Comparison of ENCODE assay signal across 14 cellular contexts in genomic region chr5:137310051-137310730, GRCh38.
DNase-seq lines count a peak whose midpoint lies in the region; ATAC-seq, FAIRE-seq and TF ChIP-seq lines count a peak whose summit lies in the region.
"Had no signal": no experiment of that assay in that cellular context is flagged by ENCODE, and none has a peak within 500 bp of the region (broad histone marks: within the 10 kb centered on the region; RNA-seq: fewer than 3 reads in every experiment).

No MANE protein-coding gene starts in this region.

- no peak for TF ChIP-seq CTCF in endodermal cell (conservative IDR thresholded peaks at IDR 0.05)

- H3K36me3 Mint-ChIP-seq in endodermal cell (ENCODE audit: low read depth): no peaks in the 10 kb centered on the region
- no peaks in the 10 kb centered on the region for H3K36me3 Mint-ChIP-seq in stimulated activated effector memory CD8-positive, alpha-beta T cell treated with anti-CD3 and anti-CD28 coated beads, Interleukin-12 subunit alpha, Interleukin-12 subunit beta, amount 100 ng/mL, for 72 hours

- DNase-seq in Caki2 (ENCODE audit: low read depth): peak; percentile 81
- peak; percentile 84 for DNase-seq in NCI-H226
- DNase-seq in dedifferentiated amniotic fluid mesenchymal stem cell (ENCODE audit: extremely low spot score): peak; percentile 96
- peak; percentile 86 for DNase-seq in non-pigmented ciliary epithelial cell (ENCODE audit: low read depth)
- no peak for DNase-seq in endodermal cell
- DNase-seq in stimulated activated effector memory CD8-positive, alpha-beta T cell treated with anti-CD3 and anti-CD28 coated beads, Interleukin-12 subunit alpha, Interleukin-12 subunit beta, amount 100 ng/mL, for 72 hours (ENCODE audit: low spot score in 2 of 2): no peak
- DNase-seq in frontal cortex (ENCODE audit: low spot score in 2 of 2): no peak
- no peak for DNase-seq in DMS53 treated with DMSO at 0.1 percent for 48 hours (lab: John Stamatoyannopoulos, UW; ENCODE audit: unreplicated experiment)
- DNase-seq: activated T-cell treated with anti-CD3 and anti-CD28 coated beads, Interleukin-2, amount 50 U/mL, for 48 hours; DMS79 treated with DMSO at 0.1 percent for 48 hours; effector CD8-positive, alpha-beta T cell; NK-92 treated with Interleukin-12 subunit alpha and Interleukin-12 subunit beta, amount 100 ng/mL, for 24 hours; small intestine had no signal

- H3K36me3 ChIP-seq in endodermal cell (ENCODE audit: control insufficient read depth, insufficient read depth, low read length): no peaks in the 10 kb centered on the region

- H3K27me3 Mint-ChIP-seq in endodermal cell (ENCODE audit: insufficient read depth): peaks cover 8% of the 10 kb centered on the region

- FAIRE-seq in frontal cortex (lab: Jason Lieb, UNC): no peak
- FAIRE-seq: small intestine had no signal

- H3K27ac ChIP-seq in endodermal cell (ENCODE audit: low read depth, low read length): no peak overlapping the region

- H3K27me3 ChIP-seq in endodermal cell (ENCODE audit: control insufficient read depth, insufficient read depth, low read length, poor library complexity, severe bottlenecking): no peaks in the 10 kb centered on the region

- no peak overlapping the region for H3K4me3 ChIP-seq in endodermal cell (ENCODE audit: low read length)
- H3K4me3 ChIP-seq: lung had no signal

- in situ Hi-C loops in Caki2 (cut with HindIII; ENCODE audit: low pct_unique_long_range_greater_than_20kb, low sequenced_read_pairs): no loop called here

- H3K27ac Mint-ChIP-seq in endodermal cell: no peak overlapping the region
- H3K27ac Mint-ChIP-seq in stimulated activated effector memory CD8-positive, alpha-beta T cell treated with anti-CD3 and anti-CD28 coated beads, Interleukin-12 subunit alpha, Interleukin-12 subunit beta, amount 100 ng/mL, for 72 hours: no peak overlapping the region

- no peak overlapping the region for H3K9ac ChIP-seq in endodermal cell (ENCODE audit: extremely low read depth, low read length, poor library complexity, severe bottlenecking)

- no peak for ATAC-seq in stimulated activated effector memory CD8-positive, alpha-beta T cell treated with anti-CD3 and anti-CD28 coated beads, Interleukin-12 subunit alpha, Interleukin-12 subunit beta, amount 100 ng/mL, for 72 hours

- H3K4me3 Mint-ChIP-seq in endodermal cell: no peak overlapping the region
- H3K4me3 Mint-ChIP-seq in stimulated activated effector memory CD8-positive, alpha-beta T cell treated with anti-CD3 and anti-CD28 coated beads, Interleukin-12 subunit alpha, Interleukin-12 subunit beta, amount 100 ng/mL, for 72 hours: no peak overlapping the region

- H3K4me1 ChIP-seq in endodermal cell (ENCODE audit: control insufficient read depth, insufficient read depth, low read length): peaks cover 9% of the 10 kb centered on the region

- 50 to 72% methylated on average over 2 to 5 of the region's 5 CpGs for WGBS in endodermal cell (ENCODE audit: insufficient coverage in 1 of 2, insufficient read length in 1 of 2), 2 experiments

- H3K9me3 ChIP-seq in endodermal cell (ENCODE audit: control insufficient read depth, low read length): no peaks in the 10 kb centered on the region

- no peaks in the 10 kb centered on the region for H3K9me3 Mint-ChIP-seq in endodermal cell
- H3K9me3 Mint-ChIP-seq in stimulated activated effector memory CD8-positive, alpha-beta T cell treated with anti-CD3 and anti-CD28 coated beads, Interleukin-12 subunit alpha, Interleukin-12 subunit beta, amount 100 ng/mL, for 72 hours: no peaks in the 10 kb centered on the region

- H3K4me1 Mint-ChIP-seq in endodermal cell: peaks cover 13% of the 10 kb centered on the region
- H3K4me1 Mint-ChIP-seq in stimulated activated effector memory CD8-positive, alpha-beta T cell treated with anti-CD3 and anti-CD28 coated beads, Interleukin-12 subunit alpha, Interleukin-12 subunit beta, amount 100 ng/mL, for 72 hours: no peaks in the 10 kb centered on the region

Comparison
In these comparisons a context has a peak if more than half of its experiments do, and no peak if none do; other contexts are left out.
1. DNase-seq: peak in Caki2 (single experiment), NCI-H226 (single experiment), dedifferentiated amniotic fluid mesenchymal stem cell (single experiment) and non-pigmented ciliary epithelial cell (single experiment); none in endodermal cell (single experiment), stimulated activated effector memory CD8-positive, alpha-beta T cell treated with anti-CD3 and anti-CD28 coated beads, Interleukin-12 subunit alpha, Interleukin-12 subunit beta, amount 100 ng/mL, for 72 hours (0 of 2), frontal cortex (0 of 2) and DMS53 treated with DMSO at 0.1 percent for 48 hours (single experiment).